In genomic region chrX:3052864-3053263, GRCh38 we compare ENCODE assay signal across 25 cellular contexts. TPM values are rescaled to one million over a fixed set of nuclear protein-coding genes. Genes with fewer than 3 reads are reported as not detected.
"Had no signal": no experiment of that assay in that cellular context is flagged by ENCODE, and none has a peak within 500 bp of the region (broad histone marks: within the 10 kb centered on the region; RNA-seq: fewer than 3 reads in every experiment).

No MANE protein-coding gene starts in this region.

- H2AFZ ChIP-seq: neural progenitor cell had no signal

- H3K9me3 ChIP-seq: upper lobe of right lung had no signal

- H3K4me2 ChIP-seq: neural progenitor cell had no signal

- H3K27ac ChIP-seq: cardiac muscle cell, neural progenitor cell, upper lobe of right lung, VCaP had no signal

- ATAC-seq: activated CD4-positive, CD25-positive, alpha-beta regulatory T cell treated with anti-CD3 and anti-CD28 coated beads, Interleukin-2, amount 50 U/mL, for 24 hours; activated CD8-positive, alpha-beta memory T cell treated with anti-CD3 and anti-CD28 coated beads, Interleukin-2, amount 10 ng/mL, durations not matched to agents 7 days and 5 days; activated CD8-positive, alpha-beta T cell treated with anti-CD3 and anti-CD28 coated beads for 36 hours; left cardiac atrium; naive thymus-derived CD8-positive, alpha-beta T cell; stimulated activated naive CD8-positive, alpha-beta T cell treated with anti-CD3 and anti-CD28 coated beads, Interleukin-15, Interleukin-2, amounts not matched to agents 100 U/mL and 50 U/mL, for 24 hours; upper lobe of right lung had no signal

- H3K27me3 ChIP-seq: cardiac muscle cell, neural progenitor cell, upper lobe of right lung had no signal

- H3K4me3 ChIP-seq: cardiac muscle cell, neural progenitor cell, upper lobe of right lung had no signal

- DNase-seq: activated CD4-positive, alpha-beta T cell treated with anti-CD3 and anti-CD28 coated beads, Interleukin-2, amount 10 ng/mL, durations not matched to agents 7 days and 5 days; activated CD8-positive, alpha-beta memory T cell treated with anti-CD3 and anti-CD28 coated beads, Interleukin-2, amount 10 ng/mL, durations not matched to agents 7 days and 5 days; activated CD8-positive, alpha-beta T cell treated with anti-CD3 and anti-CD28 coated beads for 36 hours; activated effector memory CD4-positive, alpha-beta T cell treated with anti-CD3 and anti-CD28 coated beads, Interleukin-2, amount 50 U/mL, for 16 hours; activated naive CD4-positive, alpha-beta T cell treated with anti-CD3 and anti-CD28 coated beads, Interleukin-2, amount 10 ng/mL, durations not matched to agents 7 days and 5 days; activated T-cell treated with anti-CD3 and anti-CD28 coated beads for 4 hours; effector CD4-positive, alpha-beta T cell; erythroblast; islet precursor cell; left cardiac atrium; mesenchymal stem cell; naive thymus-derived CD8-positive, alpha-beta T cell; stimulated activated CD4-positive, alpha-beta T cell treated with anti-CD3 and anti-CD28 coated beads, Interleukin-12 subunit alpha, Interleukin-12 subunit beta, amount 100 ng/mL, for 4 hours; stimulated activated CD4-positive, alpha-beta T cell treated with anti-CD3 and anti-CD28 coated beads, Interleukin-4, amount 100 ng/mL, for 4 hours; stimulated activated naive CD8-positive, alpha-beta T cell treated with anti-CD3 and anti-CD28 coated beads, Interleukin-15, Interleukin-2, amounts not matched to agents 100 U/mL and 50 U/mL, for 24 hours; T-helper 2 cell; upper lobe of right lung had no signal

- H3K36me3 ChIP-seq: cardiac muscle cell, neural progenitor cell, upper lobe of right lung had no signal

- H3K4me1 ChIP-seq: neural progenitor cell, upper lobe of right lung had no signal

RNA-seq across cellular contexts. Expression of gene ARSF, which starts 11.6 kb away (rescaled TPM):
- total RNA-seq: activated CD4-positive, alpha-beta T cell treated with anti-CD3 and anti-CD28 coated beads, Interleukin-2, amount 10 ng/mL, durations not matched to agents 7 days and 5 days; activated CD8-positive, alpha-beta memory T cell treated with anti-CD3 and anti-CD28 coated beads, Interleukin-2, amount 10 ng/mL, durations not matched to agents 7 days and 5 days; activated CD8-positive, alpha-beta T cell treated with anti-CD3 and anti-CD28 coated beads for 36 hours; cardiac muscle cell; left cardiac atrium; naive thymus-derived CD8-positive, alpha-beta T cell; omental fat pad; progenitor cell of endocrine pancreas; subcutaneous adipose tissue; upper lobe of right lung had no signal
- polyA plus RNA-seq: cardiac muscle cell; naive thymus-derived CD8-positive, alpha-beta T cell had no signal

RNA-seq across cellular contexts. Expression of gene ARSH, which starts 46.5 kb away (rescaled TPM):
- total RNA-seq: activated CD4-positive, alpha-beta T cell treated with anti-CD3 and anti-CD28 coated beads, Interleukin-2, amount 10 ng/mL, durations not matched to agents 7 days and 5 days; activated CD8-positive, alpha-beta memory T cell treated with anti-CD3 and anti-CD28 coated beads, Interleukin-2, amount 10 ng/mL, durations not matched to agents 7 days and 5 days; activated CD8-positive, alpha-beta T cell treated with anti-CD3 and anti-CD28 coated beads for 36 hours; cardiac muscle cell; frontal cortex; left cardiac atrium; naive thymus-derived CD8-positive, alpha-beta T cell; omental fat pad; progenitor cell of endocrine pancreas; subcutaneous adipose tissue; upper lobe of right lung had no signal
- polyA plus RNA-seq: cardiac muscle cell; naive thymus-derived CD8-positive, alpha-beta T cell had no signal
